In the genomic region with DNA sequence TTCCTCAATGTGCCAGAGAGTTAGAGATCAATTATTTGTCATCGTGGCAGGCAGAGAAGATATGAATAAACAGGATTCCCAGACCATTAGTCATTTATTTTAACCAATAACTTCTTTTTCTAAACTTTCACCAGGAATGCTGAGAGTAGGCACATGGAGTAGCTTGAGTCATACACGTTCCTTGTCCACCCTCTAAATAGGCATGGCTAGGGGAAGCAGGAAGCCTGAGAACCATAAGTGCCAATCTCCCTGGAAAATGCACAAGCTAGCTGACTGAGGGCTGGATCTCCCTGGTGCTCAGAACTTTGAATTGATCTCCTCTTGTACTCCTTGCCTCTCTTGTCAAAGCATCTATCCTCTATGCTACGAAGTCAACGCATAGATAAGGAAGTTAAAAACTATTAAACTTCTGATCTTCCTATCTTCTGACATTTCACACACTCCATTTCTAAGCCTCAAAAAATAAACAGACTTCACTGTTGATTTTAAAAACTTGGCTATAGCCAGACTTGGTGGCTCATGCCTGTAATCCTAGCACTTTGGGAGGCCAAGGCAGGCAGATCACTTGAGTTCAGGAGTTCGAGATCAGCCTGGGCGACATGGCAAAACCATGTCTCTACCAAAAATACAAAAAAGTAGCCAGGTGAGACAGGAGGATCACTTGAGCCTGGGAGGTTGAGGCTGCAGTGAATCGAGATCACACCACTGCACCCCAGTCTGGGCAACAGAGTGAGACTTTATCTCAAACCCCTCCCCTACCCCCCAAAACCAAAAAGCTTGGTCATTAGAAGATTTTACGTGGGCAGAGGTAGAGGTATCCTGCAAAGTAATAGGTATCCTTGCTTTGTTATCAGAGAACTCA, we compare ENCODE assay signal across 1 cellular context.
TF ChIP-seq lines count a peak whose summit lies in the region.

No MANE protein-coding gene starts in this region.

TF ChIP-seq in GM23338, 12 proteins besides CTCF, POLR2A, EP300 and RAD21 (continued from another document):
- TF ChIP-seq, protein P1, sequence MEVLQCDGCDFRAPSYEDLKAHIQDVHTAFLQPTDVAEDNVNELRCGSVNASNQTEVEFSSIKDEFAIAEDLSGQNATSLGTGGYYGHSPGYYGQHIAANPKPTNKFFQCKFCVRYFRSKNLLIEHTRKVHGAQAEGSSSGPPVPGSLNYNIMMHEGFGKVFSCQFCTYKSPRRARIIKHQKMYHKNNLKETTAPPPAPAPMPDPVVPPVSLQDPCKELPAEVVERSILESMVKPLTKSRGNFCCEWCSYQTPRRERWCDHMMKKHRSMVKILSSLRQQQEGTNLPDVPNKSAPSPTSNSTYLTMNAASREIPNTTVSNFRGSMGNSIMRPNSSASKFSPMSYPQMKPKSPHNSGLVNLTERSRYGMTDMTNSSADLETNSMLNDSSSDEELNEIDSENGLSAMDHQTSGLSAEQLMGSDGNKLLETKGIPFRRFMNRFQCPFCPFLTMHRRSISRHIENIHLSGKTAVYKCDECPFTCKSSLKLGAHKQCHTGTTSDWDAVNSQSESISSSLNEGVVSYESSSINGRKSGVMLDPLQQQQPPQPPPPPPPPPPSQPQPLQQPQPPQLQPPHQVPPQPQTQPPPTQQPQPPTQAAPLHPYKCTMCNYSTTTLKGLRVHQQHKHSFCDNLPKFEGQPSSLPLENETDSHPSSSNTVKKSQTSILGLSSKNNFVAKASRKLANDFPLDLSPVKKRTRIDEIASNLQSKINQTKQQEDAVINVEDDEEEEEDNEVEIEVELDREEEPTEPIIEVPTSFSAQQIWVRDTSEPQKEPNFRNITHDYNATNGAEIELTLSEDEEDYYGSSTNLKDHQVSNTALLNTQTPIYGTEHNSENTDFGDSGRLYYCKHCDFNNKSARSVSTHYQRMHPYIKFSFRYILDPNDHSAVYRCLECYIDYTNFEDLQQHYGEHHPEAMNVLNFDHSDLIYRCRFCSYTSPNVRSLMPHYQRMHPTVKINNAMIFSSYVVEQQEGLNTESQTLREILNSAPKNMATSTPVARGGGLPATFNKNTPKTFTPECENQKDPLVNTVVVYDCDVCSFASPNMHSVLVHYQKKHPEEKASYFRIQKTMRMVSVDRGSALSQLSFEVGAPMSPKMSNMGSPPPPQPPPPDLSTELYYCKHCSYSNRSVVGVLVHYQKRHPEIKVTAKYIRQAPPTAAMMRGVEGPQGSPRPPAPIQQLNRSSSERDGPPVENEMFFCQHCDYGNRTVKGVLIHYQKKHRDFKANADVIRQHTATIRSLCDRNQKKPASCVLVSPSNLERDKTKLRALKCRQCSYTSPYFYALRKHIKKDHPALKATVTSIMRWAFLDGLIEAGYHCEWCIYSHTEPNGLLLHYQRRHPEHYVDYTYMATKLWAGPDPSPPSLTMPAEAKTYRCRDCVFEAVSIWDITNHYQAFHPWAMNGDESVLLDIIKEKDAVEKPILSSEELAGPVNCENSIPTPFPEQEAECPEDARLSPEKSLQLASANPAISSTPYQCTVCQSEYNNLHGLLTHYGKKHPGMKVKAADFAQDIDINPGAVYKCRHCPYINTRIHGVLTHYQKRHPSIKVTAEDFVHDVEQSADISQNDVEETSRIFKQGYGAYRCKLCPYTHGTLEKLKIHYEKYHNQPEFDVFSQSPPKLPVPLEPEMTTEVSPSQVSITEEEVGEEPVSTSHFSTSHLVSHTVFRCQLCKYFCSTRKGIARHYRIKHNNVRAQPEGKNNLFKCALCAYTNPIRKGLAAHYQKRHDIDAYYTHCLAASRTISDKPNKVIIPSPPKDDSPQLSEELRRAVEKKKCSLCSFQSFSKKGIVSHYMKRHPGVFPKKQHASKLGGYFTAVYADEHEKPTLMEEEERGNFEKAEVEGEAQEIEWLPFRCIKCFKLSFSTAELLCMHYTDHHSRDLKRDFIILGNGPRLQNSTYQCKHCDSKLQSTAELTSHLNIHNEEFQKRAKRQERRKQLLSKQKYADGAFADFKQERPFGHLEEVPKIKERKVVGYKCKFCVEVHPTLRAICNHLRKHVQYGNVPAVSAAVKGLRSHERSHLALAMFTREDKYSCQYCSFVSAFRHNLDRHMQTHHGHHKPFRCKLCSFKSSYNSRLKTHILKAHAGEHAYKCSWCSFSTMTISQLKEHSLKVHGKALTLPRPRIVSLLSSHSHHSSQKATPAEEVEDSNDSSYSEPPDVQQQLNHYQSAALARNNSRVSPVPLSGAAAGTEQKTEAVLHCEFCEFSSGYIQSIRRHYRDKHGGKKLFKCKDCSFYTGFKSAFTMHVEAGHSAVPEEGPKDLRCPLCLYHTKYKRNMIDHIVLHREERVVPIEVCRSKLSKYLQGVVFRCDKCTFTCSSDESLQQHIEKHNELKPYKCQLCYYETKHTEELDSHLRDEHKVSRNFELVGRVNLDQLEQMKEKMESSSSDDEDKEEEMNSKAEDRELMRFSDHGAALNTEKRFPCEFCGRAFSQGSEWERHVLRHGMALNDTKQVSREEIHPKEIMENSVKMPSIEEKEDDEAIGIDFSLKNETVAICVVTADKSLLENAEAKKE (CRISPR knock-in tag; IDR thresholded peaks at IDR 0.05) = no peak
- no peak for TF ChIP-seq ZNF331 (CRISPR knock-in tag; IDR thresholded peaks at IDR 0.05; ENCODE audit: low read depth)
- TF ChIP-seq, protein P2, sequence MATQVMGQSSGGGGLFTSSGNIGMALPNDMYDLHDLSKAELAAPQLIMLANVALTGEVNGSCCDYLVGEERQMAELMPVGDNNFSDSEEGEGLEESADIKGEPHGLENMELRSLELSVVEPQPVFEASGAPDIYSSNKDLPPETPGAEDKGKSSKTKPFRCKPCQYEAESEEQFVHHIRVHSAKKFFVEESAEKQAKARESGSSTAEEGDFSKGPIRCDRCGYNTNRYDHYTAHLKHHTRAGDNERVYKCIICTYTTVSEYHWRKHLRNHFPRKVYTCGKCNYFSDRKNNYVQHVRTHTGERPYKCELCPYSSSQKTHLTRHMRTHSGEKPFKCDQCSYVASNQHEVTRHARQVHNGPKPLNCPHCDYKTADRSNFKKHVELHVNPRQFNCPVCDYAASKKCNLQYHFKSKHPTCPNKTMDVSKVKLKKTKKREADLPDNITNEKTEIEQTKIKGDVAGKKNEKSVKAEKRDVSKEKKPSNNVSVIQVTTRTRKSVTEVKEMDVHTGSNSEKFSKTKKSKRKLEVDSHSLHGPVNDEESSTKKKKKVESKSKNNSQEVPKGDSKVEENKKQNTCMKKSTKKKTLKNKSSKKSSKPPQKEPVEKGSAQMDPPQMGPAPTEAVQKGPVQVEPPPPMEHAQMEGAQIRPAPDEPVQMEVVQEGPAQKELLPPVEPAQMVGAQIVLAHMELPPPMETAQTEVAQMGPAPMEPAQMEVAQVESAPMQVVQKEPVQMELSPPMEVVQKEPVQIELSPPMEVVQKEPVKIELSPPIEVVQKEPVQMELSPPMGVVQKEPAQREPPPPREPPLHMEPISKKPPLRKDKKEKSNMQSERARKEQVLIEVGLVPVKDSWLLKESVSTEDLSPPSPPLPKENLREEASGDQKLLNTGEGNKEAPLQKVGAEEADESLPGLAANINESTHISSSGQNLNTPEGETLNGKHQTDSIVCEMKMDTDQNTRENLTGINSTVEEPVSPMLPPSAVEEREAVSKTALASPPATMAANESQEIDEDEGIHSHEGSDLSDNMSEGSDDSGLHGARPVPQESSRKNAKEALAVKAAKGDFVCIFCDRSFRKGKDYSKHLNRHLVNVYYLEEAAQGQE (IDR thresholded peaks at IDR 0.05; ENCODE audit: unreplicated experiment) = no peak
- no peak for TF ChIP-seq POLR2AphosphoS5 (IDR thresholded peaks at IDR 0.05; ENCODE audit: low read depth)
- TF ChIP-seq EZH2 (IDR thresholded peaks at IDR 0.05; ENCODE audit: low read depth, unreplicated experiment) = no peak
- TF ChIP-seq NANOG (IDR thresholded peaks at IDR 0.05; ENCODE audit: borderline replicate concordance) = no peak
- TF ChIP-seq CREB1 (CRISPR knock-in tag; IDR thresholded peaks at IDR 0.05; ENCODE audit: low read depth) = no peak
- TF ChIP-seq EZH2phosphoT487 (IDR thresholded peaks at IDR 0.05; ENCODE audit: unreplicated experiment) = no peak
- TF ChIP-seq STAT1 (IDR thresholded peaks at IDR 0.05; ENCODE audit: unreplicated experiment) = no peak
- no peak for TF ChIP-seq ZNF114 (CRISPR knock-in tag; IDR thresholded peaks at IDR 0.05)
